In the genomic region with DNA sequence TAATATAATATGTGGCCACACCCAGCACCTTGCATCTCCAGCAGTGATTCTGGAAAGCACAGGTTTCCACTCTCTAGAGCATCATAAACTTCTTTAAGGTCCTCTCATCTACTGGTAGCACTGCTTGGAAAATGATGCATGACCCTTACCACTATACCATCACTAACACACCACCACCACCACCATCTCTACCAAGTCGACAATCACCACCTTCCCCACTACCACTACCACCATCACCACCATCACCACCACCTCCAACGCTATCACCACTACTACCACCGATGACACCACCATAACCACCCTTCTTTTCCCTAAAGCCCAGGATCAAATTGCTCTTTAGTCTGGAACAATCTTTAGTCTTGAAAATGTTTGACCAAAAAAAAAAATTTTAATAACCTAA, we compare ENCODE assay signal across 9 cellular contexts.
"Had no signal": no experiment of that assay in that cellular context is flagged by ENCODE, and none has a peak within 500 bp of the region (broad histone marks: within the 10 kb centered on the region; RNA-seq: fewer than 3 reads in every experiment).

No MANE protein-coding gene starts in this region.

- ATAC-seq: GM23338, HCT116 had no signal

- H3K9me3 ChIP-seq: HAP-1 had no signal

- H3K4me1 ChIP-seq: HAP-1 had no signal

- H3K4me3 Mint-ChIP-seq: GM23338, H9, HFFc6 had no signal

- H3K9me3 Mint-ChIP-seq: GM23338, HFFc6 had no signal

- H2AFZ ChIP-seq: GM23248, GM23338 had no signal

- H3K27ac ChIP-seq: GM23248 had no signal

- H3K4me1 Mint-ChIP-seq: GM23338, H9 had no signal

- H3K4me2 ChIP-seq: GM23338 had no signal

- H3K9ac ChIP-seq: GM23248 had no signal

- H3K27ac Mint-ChIP-seq: GM23338, H9, HFFc6 had no signal

- H3K4me3 ChIP-seq: GM23248, GM23338, HAP-1 had no signal

- H3K36me3 ChIP-seq: HAP-1 had no signal

- DNase-seq: GM23248, GOT3, H7, H9, HCEC 1CT, HFFc6 had no signal
